Comparison of ENCODE assay signal across 16 cellular contexts in genomic region chr10:103874730-103875129, GRCh38. TPM values are rescaled to one million over a fixed set of nuclear protein-coding genes. Genes with fewer than 3 reads are reported as not detected.
A peak's percentile ranks its signal among the peaks of the same experiment; 100 is the strongest.
DNase-seq lines count a peak whose midpoint lies in the region; ATAC-seq and TF ChIP-seq lines count a peak whose summit lies in the region.
"Had no signal": no experiment of that assay in that cellular context is flagged by ENCODE, and none has a peak within 500 bp of the region (broad histone marks: within the 10 kb centered on the region; RNA-seq: fewer than 3 reads in every experiment).

No MANE protein-coding gene starts in this region.

- DNase-seq in heart left ventricle, result peak in 1 of 5 donors; percentile 38
- no peak for DNase-seq in right cardiac atrium
- no peak for DNase-seq in RWPE2 (ENCODE audit: low spot score)
- no peak for DNase-seq in endodermal cell
- DNase-seq in type B pancreatic cell (ENCODE audit: extremely low spot score, unreplicated experiment), result no peak
- DNase-seq in activated CD8-positive, alpha-beta T cell treated with anti-CD3 and anti-CD28 coated beads for 36 hours, result no peak
- DNase-seq in stimulated activated CD4-positive, alpha-beta T cell treated with anti-CD3 and anti-CD28 coated beads, Interleukin-2, amount 100 ng/mL, for 24 hours, result no peak
- DNase-seq: GF-D8, GM23248, NCI-H2029, NCI-H2171, NCI-H510A had no signal

- no peak overlapping the region for H3K4me3 ChIP-seq in heart left ventricle
- no peak overlapping the region for H3K4me3 ChIP-seq in right cardiac atrium (ENCODE audit: low read length)
- H3K4me3 ChIP-seq in RWPE2 (ENCODE audit: severe bottlenecking), result no peak overlapping the region
- H3K4me3 ChIP-seq in endodermal cell (ENCODE audit: low read length), result no peak overlapping the region
- H3K4me3 ChIP-seq: GM23248, SJSA1 had no signal

- peak in 3 of 4 donors; percentile 65 to 69 (median 68) for ATAC-seq in heart left ventricle
- ATAC-seq in right cardiac atrium, result no peak
- no peak for ATAC-seq in RWPE2 (ENCODE audit: low read depth)
- ATAC-seq in activated CD8-positive, alpha-beta T cell treated with anti-CD3 and anti-CD28 coated beads for 36 hours, result no peak
- ATAC-seq: HCT116, Panc1 had no signal

- POLR2A ChIA-PET in activated CD8-positive, alpha-beta T cell treated with anti-CD3 and anti-CD28 coated beads for 36 hours (lab: Charles Lee), result interaction anchor here (0.6 kb wide), 1 partner anchor 116 kb away, joined by 3 read pairs; no protein-coding TSS in a partner anchor

- H3K27ac ChIP-seq in heart left ventricle (no peak overlapping the region), right cardiac atrium (ENCODE audit: low read length) (no peak overlapping the region), RWPE2 (ENCODE audit: poor library complexity, severe bottlenecking) (peak overlapping the region; percentile 100), endodermal cell (ENCODE audit: low read depth, low read length) (no peak overlapping the region)
- H3K27ac ChIP-seq: C4-2B, GM23248, SJSA1 had no signal

- H3K9me3 ChIP-seq in heart left ventricle (no peaks in the 10 kb centered on the region), right cardiac atrium (ENCODE audit: control insufficient read depth, low read length) (no peaks in the 10 kb centered on the region), RWPE2 (ENCODE audit: severe bottlenecking) (no peaks in the 10 kb centered on the region), endodermal cell (ENCODE audit: control insufficient read depth, low read length) (no peaks in the 10 kb centered on the region)
- H3K9me3 ChIP-seq: SJSA1 had no signal

- WGBS in heart left ventricle, 4 donors, result 52 to 69% (median 59%) methylated on average over 6 of the region's 6 CpGs
- WGBS in right cardiac atrium, result 69% methylated on average over 6 of the region's 6 CpGs
- WGBS in endodermal cell (ENCODE audit: insufficient coverage in 1 of 2, insufficient read length in 1 of 2), 2 experiments, result 79 to 92% methylated on average over 4 to 6 of the region's 6 CpGs

- H3K27me3 ChIP-seq in heart left ventricle (no peaks in the 10 kb centered on the region), right cardiac atrium (ENCODE audit: control insufficient read depth, insufficient read depth) (no peaks in the 10 kb centered on the region), RWPE2 (ENCODE audit: insufficient read depth, poor library complexity, severe bottlenecking) (no peaks in the 10 kb centered on the region), endodermal cell (ENCODE audit: control insufficient read depth, insufficient read depth, low read length, poor library complexity, severe bottlenecking) (no peaks in the 10 kb centered on the region)
- H3K27me3 ChIP-seq: SJSA1 had no signal

- no peak overlapping the region for H3K9ac ChIP-seq in endodermal cell (ENCODE audit: extremely low read depth, low read length, poor library complexity, severe bottlenecking)
- H3K9ac ChIP-seq: GM23248 had no signal

- CTCF ChIA-PET in activated CD8-positive, alpha-beta T cell treated with anti-CD3 and anti-CD28 coated beads for 36 hours (lab: Charles Lee), result interaction anchor here (1.1 to 2.0 kb wide), 6 partner anchors 11 to 162 kb away, joined by 3 to 8 read pairs (median 4); partner anchors contain the start of gene SH3PXD2A

- H3K36me3 ChIP-seq in heart left ventricle (peaks cover 0 to 37% (median 30%) of the 10 kb centered on the region in 9 donors), RWPE2 (ENCODE audit: low read depth) (peaks cover 13% of the 10 kb centered on the region), endodermal cell (ENCODE audit: control insufficient read depth, insufficient read depth, low read length) (no peaks in the 10 kb centered on the region)
- H3K36me3 ChIP-seq: SJSA1 had no signal

- H3K36me3 Mint-ChIP-seq in endodermal cell (ENCODE audit: low read depth), result peaks cover 8% of the 10 kb centered on the region
- H3K36me3 Mint-ChIP-seq in type B pancreatic cell, result peaks cover 17% of the 10 kb centered on the region
- H3K36me3 Mint-ChIP-seq in activated CD8-positive, alpha-beta T cell treated with anti-CD3 and anti-CD28 coated beads for 36 hours (ENCODE audit: low read depth), result peaks cover 7% of the 10 kb centered on the region

- H3K4me3 Mint-ChIP-seq in endodermal cell, result no peak overlapping the region
- no peak overlapping the region for H3K4me3 Mint-ChIP-seq in type B pancreatic cell
- H3K4me3 Mint-ChIP-seq in activated CD8-positive, alpha-beta T cell treated with anti-CD3 and anti-CD28 coated beads for 36 hours, result no peak overlapping the region

- H3K4me1 ChIP-seq in heart left ventricle (peaks cover 0 to 10% (median 0%) of the 10 kb centered on the region in 12 donors), right cardiac atrium (ENCODE audit: control insufficient read depth, insufficient read depth, low read length) (no peaks in the 10 kb centered on the region), RWPE2 (ENCODE audit: insufficient read depth, poor library complexity, severe bottlenecking) (peaks cover 41% of the 10 kb centered on the region), endodermal cell (ENCODE audit: control insufficient read depth, insufficient read depth, low read length) (no peaks in the 10 kb centered on the region)
- H3K4me1 ChIP-seq: SJSA1 had no signal

- H3K27ac Mint-ChIP-seq in endodermal cell (no peak overlapping the region), type B pancreatic cell (no peak overlapping the region)
- no peak overlapping the region for H3K27ac Mint-ChIP-seq in activated CD8-positive, alpha-beta T cell treated with anti-CD3 and anti-CD28 coated beads for 36 hours

- no peak for TF ChIP-seq POLR2A in heart left ventricle (IDR thresholded peaks at IDR 0.05)

- no peaks in the 10 kb centered on the region for H3K27me3 Mint-ChIP-seq in endodermal cell (ENCODE audit: insufficient read depth)
- no peaks in the 10 kb centered on the region for H3K27me3 Mint-ChIP-seq in type B pancreatic cell
- no peaks in the 10 kb centered on the region for H3K27me3 Mint-ChIP-seq in activated CD8-positive, alpha-beta T cell treated with anti-CD3 and anti-CD28 coated beads for 36 hours

- H3K4me1 Mint-ChIP-seq in endodermal cell (peaks cover 3% of the 10 kb centered on the region), type B pancreatic cell (ENCODE audit: unreplicated experiment) (peaks cover 32% of the 10 kb centered on the region)
- peaks cover 6% of the 10 kb centered on the region for H3K4me1 Mint-ChIP-seq in activated CD8-positive, alpha-beta T cell treated with anti-CD3 and anti-CD28 coated beads for 36 hours (ENCODE audit: low read depth)

- H3K9me3 Mint-ChIP-seq in endodermal cell (no peaks in the 10 kb centered on the region), type B pancreatic cell (no peaks in the 10 kb centered on the region)
- no peaks in the 10 kb centered on the region for H3K9me3 Mint-ChIP-seq in activated CD8-positive, alpha-beta T cell treated with anti-CD3 and anti-CD28 coated beads for 36 hours

- intact Hi-C loops in heart left ventricle (cut with DNase I) (loop anchor here in 2 of 10 donors (10.0 kb wide), 1 partner anchor 280 kb away; no protein-coding TSS in a partner anchor), right cardiac atrium (cut with DNase I) (no loop called here)
- intact Hi-C loops in activated CD8-positive, alpha-beta T cell treated with anti-CD3 and anti-CD28 coated beads for 36 hours (cut with micrococcal nuclease), result no loop called here

- TF ChIP-seq CTCF in heart left ventricle (IDR thresholded peaks at IDR 0.05) (peak in 1 of 12 donors; percentile 16), RWPE2 (IDR thresholded peaks at IDR 0.05; ENCODE audit: poor library complexity, severe bottlenecking) (no peak), endodermal cell (conservative IDR thresholded peaks at IDR 0.05) (peak; percentile 45), type B pancreatic cell (conservative IDR thresholded peaks at IDR 0.05) (peak; percentile 32)
- TF ChIP-seq CTCF in activated CD8-positive, alpha-beta T cell treated with anti-CD3 and anti-CD28 coated beads for 36 hours (IDR thresholded peaks at IDR 0.05), result no peak

RNA-seq across cellular contexts. Expression of gene SH3PXD2A, which starts 19.4 kb away (rescaled TPM):
- 10 to 100 TPM; 21.8 to 43.4 (median 31.9) TPM for total RNA-seq in heart left ventricle
- polyA plus RNA-seq in heart left ventricle, result 10 to 100 TPM; 11.8 to 16.6 TPM
- total RNA-seq in right cardiac atrium, result 10 to 100 TPM; 30.2 to 31.7 (median 31.0) TPM
- polyA plus RNA-seq in right cardiac atrium, result 13.5 TPM
- 10 to 100 TPM; 15.7 to 22.6 TPM for total RNA-seq in endodermal cell
- polyA plus RNA-seq in endodermal cell (2013, experiment 1 of 2), result 11.5 TPM
- 11.0 TPM for polyA plus RNA-seq in endodermal cell (2013, experiment 2 of 2)
- total RNA-seq in type B pancreatic cell (ENCODE audit: low replicate concordance), result 22.3 and 38.6 TPM in 2 replicates
- total RNA-seq in activated CD8-positive, alpha-beta T cell treated with anti-CD3 and anti-CD28 coated beads for 36 hours, result 1 to 10 TPM; 6.5 to 7.4 TPM

RNA-seq across cellular contexts. Expression of gene STN1, which starts 43.3 kb away (rescaled TPM):
- 10 to 100 TPM; 28.6 to 53.1 (median 32.7) TPM for total RNA-seq in heart left ventricle
- polyA plus RNA-seq in heart left ventricle, result 10 to 100 TPM; 23.1 to 36.1 TPM
- 10 to 100 TPM; 24.3 to 26.8 (median 25.1) TPM for total RNA-seq in right cardiac atrium
- 26.8 TPM for polyA plus RNA-seq in right cardiac atrium
- 10 to 100 TPM; 13.5 to 19.9 TPM for total RNA-seq in endodermal cell
- 19.2 TPM for polyA plus RNA-seq in endodermal cell (2013, experiment 1 of 2)
- 17.2 TPM for polyA plus RNA-seq in endodermal cell (2013, experiment 2 of 2)
- 33.0 and 75.1 TPM in 2 replicates for total RNA-seq in type B pancreatic cell (ENCODE audit: low replicate concordance)
- total RNA-seq in activated CD8-positive, alpha-beta T cell treated with anti-CD3 and anti-CD28 coated beads for 36 hours, result 10 to 100 TPM; 32.1 to 32.4 TPM

Comparison
In these comparisons a context has a peak if more than half of its experiments do, and no peak if none do; other contexts are left out.
1. ATAC-seq: peak in heart left ventricle (3 of 4); none in right cardiac atrium (0 of 2), RWPE2 (single experiment) and activated CD8-positive, alpha-beta T cell treated with anti-CD3 and anti-CD28 coated beads for 36 hours (single experiment).
2. CTCF ChIP-seq: peak in endodermal cell (single experiment) and type B pancreatic cell (single experiment); none in RWPE2 (single experiment) and activated CD8-positive, alpha-beta T cell treated with anti-CD3 and anti-CD28 coated beads for 36 hours (single experiment).